3 cellular contexts compared by ENCODE assay signal in genomic region chr17:46764335-46764708, GRCh38.
TF ChIP-seq lines count a peak whose summit lies in the region.

No MANE protein-coding gene starts in this region.

TF ChIP-seq in HepG2, 621 proteins besides CTCF, POLR2A, EP300 and RAD21 (continues in another document):
- TF ChIP-seq SCMH1 (CRISPR knock-in tag; IDR thresholded peaks at IDR 0.05; ENCODE audit: borderline replicate concordance) (no peak), NFRKB (IDR thresholded peaks at IDR 0.05) (no peak), ZNF441 (CRISPR knock-in tag; IDR thresholded peaks at IDR 0.05; ENCODE audit: borderline replicate concordance) (0 out of 2 replicates have a peak, but pooled peaks have one; percentile 46), ZSCAN22 (CRISPR knock-in tag; IDR thresholded peaks at IDR 0.05) (no peak), ZNF687 (CRISPR knock-in tag; IDR thresholded peaks at IDR 0.05) (0 out of 2 replicates have a peak, but pooled peaks have one; percentile 6), ARID3A (IDR thresholded peaks at IDR 0.05; ENCODE audit: low read depth, low read length) (no peak)
- TF ChIP-seq, protein P1, sequence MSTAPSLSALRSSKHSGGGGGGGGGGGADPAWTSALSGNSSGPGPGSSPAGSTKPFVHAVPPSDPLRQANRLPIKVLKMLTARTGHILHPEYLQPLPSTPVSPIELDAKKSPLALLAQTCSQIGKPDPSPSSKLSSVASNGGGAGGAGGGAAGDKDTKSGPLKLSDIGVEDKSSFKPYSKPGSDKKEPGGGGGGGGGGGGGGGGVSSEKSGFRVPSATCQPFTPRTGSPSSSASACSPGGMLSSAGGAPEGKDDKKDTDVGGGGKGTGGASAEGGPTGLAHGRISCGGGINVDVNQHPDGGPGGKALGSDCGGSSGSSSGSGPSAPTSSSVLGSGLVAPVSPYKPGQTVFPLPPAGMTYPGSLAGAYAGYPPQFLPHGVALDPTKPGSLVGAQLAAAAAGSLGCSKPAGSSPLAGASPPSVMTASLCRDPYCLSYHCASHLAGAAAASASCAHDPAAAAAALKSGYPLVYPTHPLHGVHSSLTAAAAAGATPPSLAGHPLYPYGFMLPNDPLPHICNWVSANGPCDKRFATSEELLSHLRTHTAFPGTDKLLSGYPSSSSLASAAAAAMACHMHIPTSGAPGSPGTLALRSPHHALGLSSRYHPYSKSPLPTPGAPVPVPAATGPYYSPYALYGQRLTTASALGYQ (CRISPR knock-in tag; IDR thresholded peaks at IDR 0.05) = no peak

TF ChIP-seq in SK-N-SH, 30 proteins besides CTCF, POLR2A, EP300 and RAD21:
- TF ChIP-seq TAF1 (IDR thresholded peaks at IDR 0.05; ENCODE audit: borderline replicate concordance, low read depth, low read length) (no peak), MEF2A (IDR thresholded peaks at IDR 0.05; ENCODE audit: borderline replicate concordance, low read depth) (no peak), POLR2AphosphoS5 (IDR thresholded peaks at IDR 0.05; ENCODE audit: low read depth, low read length) (no peak), RCOR1 (IDR thresholded peaks at IDR 0.05; ENCODE audit: low read length) (no peak), MAX (IDR thresholded peaks at IDR 0.05; ENCODE audit: low read depth) (no peak), TEAD4 (IDR thresholded peaks at IDR 0.05; ENCODE audit: borderline replicate concordance, insufficient read depth) (no peak), NFIC (IDR thresholded peaks at IDR 0.05; ENCODE audit: borderline replicate concordance) (no peak), JUND (IDR thresholded peaks at IDR 0.05) (no peak)

TF ChIP-seq in endothelial cell of umbilical vein, 7 proteins besides CTCF, POLR2A, EP300 and RAD21:
- no peak for TF ChIP-seq MAX (IDR thresholded peaks at IDR 0.05; ENCODE audit: insufficient read depth, insufficient read length)
- no peak for TF ChIP-seq JUN (IDR thresholded peaks at IDR 0.05; ENCODE audit: borderline replicate concordance, insufficient read depth, insufficient read length, low read depth)
- no peak for TF ChIP-seq EZH2 (IDR thresholded peaks at IDR 0.05; ENCODE audit: borderline replicate concordance, low read depth, low read length, severe bottlenecking)
- TF ChIP-seq POLR2AphosphoS5 (IDR thresholded peaks at IDR 0.05; ENCODE audit: insufficient read depth, low read depth, low read length) = no peak
- no peak for TF ChIP-seq GATA2 (IDR thresholded peaks at IDR 0.05; ENCODE audit: insufficient read depth, insufficient read length, low read depth, low read length)
- TF ChIP-seq MYC (IDR thresholded peaks at IDR 0.05; ENCODE audit: low read depth, low read length) = no peak
- no peak for TF ChIP-seq FOS (IDR thresholded peaks at IDR 0.05; ENCODE audit: borderline replicate concordance, insufficient read depth, low read length)
